In genomic region chr5:180330810-180331646, GRCh38 we compare ENCODE assay signal across 9 cellular contexts. TPM values are rescaled to one million over a fixed set of nuclear protein-coding genes. Genes with fewer than 3 reads are reported as not detected.
A peak's percentile ranks its signal among the peaks of the same experiment; 100 is the strongest.
DNase-seq lines count a peak whose midpoint lies in the region; ATAC-seq and TF ChIP-seq lines count a peak whose summit lies in the region.
"Had no signal": no experiment of that assay in that cellular context is flagged by ENCODE, and none has a peak within 500 bp of the region (broad histone marks: within the 10 kb centered on the region; RNA-seq: fewer than 3 reads in every experiment).

No MANE protein-coding gene starts in this region.

- H3K27me3 ChIP-seq in HUES6 (ENCODE audit: control insufficient read depth, insufficient read depth, low read length) (no peaks in the 10 kb centered on the region), left lung (peaks cover 0 to 24% of the 10 kb centered on the region in 2 donors), upper lobe of left lung (no peaks in the 10 kb centered on the region)

- H3K36me3 Mint-ChIP-seq in T-helper 2 cell treated with Interferon-gamma antibody and Interleukin-4, amounts not matched to agents 5 μg/mL and 100 μg/mL, for 36 hours (ENCODE audit: low read depth), result no peaks in the 10 kb centered on the region
- H3K36me3 Mint-ChIP-seq: natural killer cell had no signal

- H3K27ac ChIP-seq in HUES6 (ENCODE audit: low read depth, low read length) (peak overlapping the region; percentile 94), left lung (peak overlapping the region in 1 of 2 donors; percentile 59), upper lobe of left lung (peak overlapping the region in 2 of 4 donors; percentile 19 to 49)

- WGBS in upper lobe of left lung, 2 donors, result 71 to 73% methylated on average over 12 to 16 of the region's 16 CpGs

- TF ChIP-seq EP300 in upper lobe of left lung (IDR thresholded peaks at IDR 0.05), result peak in 2 of 4 donors; percentile 14 to 27

- no peak overlapping the region for H3K27ac Mint-ChIP-seq in T-helper 2 cell treated with Interferon-gamma antibody and Interleukin-4, amounts not matched to agents 5 μg/mL and 100 μg/mL, for 36 hours
- H3K27ac Mint-ChIP-seq: natural killer cell had no signal

- H3K4me3 ChIP-seq in HUES6 (ENCODE audit: low read depth, low read length) (peak overlapping the region; percentile 14; the same call in 1 of the 2 replicates), cardiac fibroblast (replicated peaks in 1 of 2; ENCODE audit: low read depth in 2 of 2, low read length in 2 of 2) (no peak overlapping the region), left lung (no peak overlapping the region), upper lobe of left lung (no peak overlapping the region)

- peak; percentile 99 for DNase-seq in cardiac fibroblast (ENCODE audit: low read depth in 2 of 2)
- no peak for DNase-seq in left lung
- DNase-seq in upper lobe of left lung, result peak in 1 of 2 donors; percentile 51
- DNase-seq in Ammon's horn (ENCODE audit: low spot score), result no peak
- no peak for DNase-seq in T-helper 2 cell treated with Interferon-gamma antibody and Interleukin-4, amounts not matched to agents 5 μg/mL and 100 μg/mL, for 36 hours (ENCODE audit: low spot score)
- DNase-seq in NCI-H774 (lab: John Stamatoyannopoulos, UW), result no peak
- DNase-seq: natural killer cell had no signal

- H3K9me3 Mint-ChIP-seq in T-helper 2 cell treated with Interferon-gamma antibody and Interleukin-4, amounts not matched to agents 5 μg/mL and 100 μg/mL, for 36 hours, result no peaks in the 10 kb centered on the region
- H3K9me3 Mint-ChIP-seq: natural killer cell had no signal

- H3K4me1 ChIP-seq in HUES6 (ENCODE audit: control insufficient read depth, insufficient read depth, low read length) (peaks cover 22% of the 10 kb centered on the region), left lung (no peaks in the 10 kb centered on the region), upper lobe of left lung (peaks cover 0 to 7% (median 3%) of the 10 kb centered on the region in 4 donors)

- TF ChIP-seq CTCF in cardiac fibroblast (IDR thresholded peaks at IDR 0.05; ENCODE audit: low read depth, low read length) (no peak), left lung (IDR thresholded peaks at IDR 0.05) (no peak), upper lobe of left lung (IDR thresholded peaks at IDR 0.05) (no peak)

- H3K9me3 ChIP-seq in HUES6 (ENCODE audit: control insufficient read depth, insufficient read depth, low read depth, low read length), result no peaks in the 10 kb centered on the region
- no peaks in the 10 kb centered on the region for H3K9me3 ChIP-seq in left lung
- H3K9me3 ChIP-seq in upper lobe of left lung, result no peaks in the 10 kb centered on the region

- intact Hi-C loops in left lung (cut with DNase I), result no loop called here

- ATAC-seq in left lung, result peak; percentile 64
- ATAC-seq in upper lobe of left lung (ENCODE audit: low FRiP score in 2 of 2), result peak; percentile 62 to 82
- ATAC-seq in GM21423 (IDR thresholded peaks at IDR 0.05; ENCODE audit: unreplicated experiment), result no peak
- ATAC-seq: natural killer cell had no signal

- H3K9ac ChIP-seq in HUES6 (ENCODE audit: low read length), result peak overlapping the region; percentile 77

- peaks cover 22% of the 10 kb centered on the region for H3K27me3 Mint-ChIP-seq in T-helper 2 cell treated with Interferon-gamma antibody and Interleukin-4, amounts not matched to agents 5 μg/mL and 100 μg/mL, for 36 hours (ENCODE audit: low read depth)

- peaks cover 1% of the 10 kb centered on the region for H3K4me1 Mint-ChIP-seq in T-helper 2 cell treated with Interferon-gamma antibody and Interleukin-4, amounts not matched to agents 5 μg/mL and 100 μg/mL, for 36 hours (ENCODE audit: low read depth)
- H3K4me1 Mint-ChIP-seq: natural killer cell had no signal

- TF ChIP-seq POLR2A in upper lobe of left lung (IDR thresholded peaks at IDR 0.05), result no peak

- H3K4me3 Mint-ChIP-seq in T-helper 2 cell treated with Interferon-gamma antibody and Interleukin-4, amounts not matched to agents 5 μg/mL and 100 μg/mL, for 36 hours, result no peak overlapping the region
- H3K4me3 Mint-ChIP-seq: natural killer cell had no signal

- peaks cover 86% of the 10 kb centered on the region for H3K36me3 ChIP-seq in HUES6 (ENCODE audit: control insufficient read depth, insufficient read depth, low read length)
- peaks cover 0 to 13% of the 10 kb centered on the region in 2 donors for H3K36me3 ChIP-seq in left lung
- H3K36me3 ChIP-seq in upper lobe of left lung, result peaks cover 0 to 2% (median 0%) of the 10 kb centered on the region in 4 donors

RNA-seq across cellular contexts. Expression of gene GFPT2, which starts 22.1 kb away (rescaled TPM):
- total RNA-seq in left lung (10 to 100 TPM; 13.5 to 17.6 TPM), upper lobe of left lung (10 to 100 TPM in 4 of 6 donors, 1 to 10 TPM in 2; 6.8 to 35.4 (median 18.0) TPM)

RNA-seq across cellular contexts. Expression of gene MAPK9, which starts 39.1 kb away (rescaled TPM):
- total RNA-seq in left lung (10 to 100 TPM; 42.4 to 44.9 TPM), upper lobe of left lung (10 to 100 TPM; 20.8 to 58.5 (median 33.4) TPM)

Comparison
In these comparisons a context has a peak if more than half of its experiments do, and no peak if none do; other contexts are left out.
1. DNase-seq: peak in cardiac fibroblast (2 of 2); none in left lung (0 of 2), Ammon's horn (single experiment), T-helper 2 cell treated with Interferon-gamma antibody and Interleukin-4, amounts not matched to agents 5 μg/mL and 100 μg/mL, for 36 hours (single experiment) and NCI-H774 (single experiment).